Comparison of ENCODE assay signal across 1 cellular context in the genomic region with DNA sequence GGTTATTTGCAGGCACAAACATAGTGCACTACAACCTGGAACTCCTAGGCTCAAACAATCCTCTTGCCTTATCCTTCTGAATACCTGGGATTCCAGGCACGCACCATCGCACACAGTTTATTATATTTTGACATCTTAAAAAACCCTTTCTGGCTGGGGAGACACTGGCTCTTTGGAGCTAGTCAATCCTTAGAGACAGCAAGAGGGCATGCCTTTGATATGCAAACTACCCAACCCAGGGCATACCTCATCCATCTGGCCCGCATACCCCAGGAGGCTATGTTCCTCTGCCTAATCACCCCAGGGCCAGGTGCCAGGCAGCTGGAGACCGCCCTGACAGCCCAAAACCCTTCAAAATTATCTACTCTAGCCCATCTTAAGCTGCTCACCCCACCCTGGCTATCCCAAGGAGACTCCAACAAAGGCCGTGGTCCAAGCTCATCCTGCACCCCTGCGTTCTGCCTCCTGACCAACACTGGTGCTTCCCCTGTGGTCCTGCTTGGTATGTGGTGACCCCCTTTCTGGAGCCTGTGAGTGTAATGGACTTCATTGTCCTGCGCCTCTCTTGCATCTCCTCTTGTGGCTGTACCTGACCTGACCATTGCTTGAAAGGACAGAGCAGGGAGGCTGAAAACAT.
TF ChIP-seq lines count a peak whose summit lies in the region.

No MANE protein-coding gene starts in this region.

TF ChIP-seq in GM23338, 12 proteins besides CTCF, POLR2A, EP300 and RAD21 (continued from another document):
- TF ChIP-seq, protein P1, sequence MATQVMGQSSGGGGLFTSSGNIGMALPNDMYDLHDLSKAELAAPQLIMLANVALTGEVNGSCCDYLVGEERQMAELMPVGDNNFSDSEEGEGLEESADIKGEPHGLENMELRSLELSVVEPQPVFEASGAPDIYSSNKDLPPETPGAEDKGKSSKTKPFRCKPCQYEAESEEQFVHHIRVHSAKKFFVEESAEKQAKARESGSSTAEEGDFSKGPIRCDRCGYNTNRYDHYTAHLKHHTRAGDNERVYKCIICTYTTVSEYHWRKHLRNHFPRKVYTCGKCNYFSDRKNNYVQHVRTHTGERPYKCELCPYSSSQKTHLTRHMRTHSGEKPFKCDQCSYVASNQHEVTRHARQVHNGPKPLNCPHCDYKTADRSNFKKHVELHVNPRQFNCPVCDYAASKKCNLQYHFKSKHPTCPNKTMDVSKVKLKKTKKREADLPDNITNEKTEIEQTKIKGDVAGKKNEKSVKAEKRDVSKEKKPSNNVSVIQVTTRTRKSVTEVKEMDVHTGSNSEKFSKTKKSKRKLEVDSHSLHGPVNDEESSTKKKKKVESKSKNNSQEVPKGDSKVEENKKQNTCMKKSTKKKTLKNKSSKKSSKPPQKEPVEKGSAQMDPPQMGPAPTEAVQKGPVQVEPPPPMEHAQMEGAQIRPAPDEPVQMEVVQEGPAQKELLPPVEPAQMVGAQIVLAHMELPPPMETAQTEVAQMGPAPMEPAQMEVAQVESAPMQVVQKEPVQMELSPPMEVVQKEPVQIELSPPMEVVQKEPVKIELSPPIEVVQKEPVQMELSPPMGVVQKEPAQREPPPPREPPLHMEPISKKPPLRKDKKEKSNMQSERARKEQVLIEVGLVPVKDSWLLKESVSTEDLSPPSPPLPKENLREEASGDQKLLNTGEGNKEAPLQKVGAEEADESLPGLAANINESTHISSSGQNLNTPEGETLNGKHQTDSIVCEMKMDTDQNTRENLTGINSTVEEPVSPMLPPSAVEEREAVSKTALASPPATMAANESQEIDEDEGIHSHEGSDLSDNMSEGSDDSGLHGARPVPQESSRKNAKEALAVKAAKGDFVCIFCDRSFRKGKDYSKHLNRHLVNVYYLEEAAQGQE (IDR thresholded peaks at IDR 0.05; ENCODE audit: unreplicated experiment): no peak
- TF ChIP-seq, protein P2, sequence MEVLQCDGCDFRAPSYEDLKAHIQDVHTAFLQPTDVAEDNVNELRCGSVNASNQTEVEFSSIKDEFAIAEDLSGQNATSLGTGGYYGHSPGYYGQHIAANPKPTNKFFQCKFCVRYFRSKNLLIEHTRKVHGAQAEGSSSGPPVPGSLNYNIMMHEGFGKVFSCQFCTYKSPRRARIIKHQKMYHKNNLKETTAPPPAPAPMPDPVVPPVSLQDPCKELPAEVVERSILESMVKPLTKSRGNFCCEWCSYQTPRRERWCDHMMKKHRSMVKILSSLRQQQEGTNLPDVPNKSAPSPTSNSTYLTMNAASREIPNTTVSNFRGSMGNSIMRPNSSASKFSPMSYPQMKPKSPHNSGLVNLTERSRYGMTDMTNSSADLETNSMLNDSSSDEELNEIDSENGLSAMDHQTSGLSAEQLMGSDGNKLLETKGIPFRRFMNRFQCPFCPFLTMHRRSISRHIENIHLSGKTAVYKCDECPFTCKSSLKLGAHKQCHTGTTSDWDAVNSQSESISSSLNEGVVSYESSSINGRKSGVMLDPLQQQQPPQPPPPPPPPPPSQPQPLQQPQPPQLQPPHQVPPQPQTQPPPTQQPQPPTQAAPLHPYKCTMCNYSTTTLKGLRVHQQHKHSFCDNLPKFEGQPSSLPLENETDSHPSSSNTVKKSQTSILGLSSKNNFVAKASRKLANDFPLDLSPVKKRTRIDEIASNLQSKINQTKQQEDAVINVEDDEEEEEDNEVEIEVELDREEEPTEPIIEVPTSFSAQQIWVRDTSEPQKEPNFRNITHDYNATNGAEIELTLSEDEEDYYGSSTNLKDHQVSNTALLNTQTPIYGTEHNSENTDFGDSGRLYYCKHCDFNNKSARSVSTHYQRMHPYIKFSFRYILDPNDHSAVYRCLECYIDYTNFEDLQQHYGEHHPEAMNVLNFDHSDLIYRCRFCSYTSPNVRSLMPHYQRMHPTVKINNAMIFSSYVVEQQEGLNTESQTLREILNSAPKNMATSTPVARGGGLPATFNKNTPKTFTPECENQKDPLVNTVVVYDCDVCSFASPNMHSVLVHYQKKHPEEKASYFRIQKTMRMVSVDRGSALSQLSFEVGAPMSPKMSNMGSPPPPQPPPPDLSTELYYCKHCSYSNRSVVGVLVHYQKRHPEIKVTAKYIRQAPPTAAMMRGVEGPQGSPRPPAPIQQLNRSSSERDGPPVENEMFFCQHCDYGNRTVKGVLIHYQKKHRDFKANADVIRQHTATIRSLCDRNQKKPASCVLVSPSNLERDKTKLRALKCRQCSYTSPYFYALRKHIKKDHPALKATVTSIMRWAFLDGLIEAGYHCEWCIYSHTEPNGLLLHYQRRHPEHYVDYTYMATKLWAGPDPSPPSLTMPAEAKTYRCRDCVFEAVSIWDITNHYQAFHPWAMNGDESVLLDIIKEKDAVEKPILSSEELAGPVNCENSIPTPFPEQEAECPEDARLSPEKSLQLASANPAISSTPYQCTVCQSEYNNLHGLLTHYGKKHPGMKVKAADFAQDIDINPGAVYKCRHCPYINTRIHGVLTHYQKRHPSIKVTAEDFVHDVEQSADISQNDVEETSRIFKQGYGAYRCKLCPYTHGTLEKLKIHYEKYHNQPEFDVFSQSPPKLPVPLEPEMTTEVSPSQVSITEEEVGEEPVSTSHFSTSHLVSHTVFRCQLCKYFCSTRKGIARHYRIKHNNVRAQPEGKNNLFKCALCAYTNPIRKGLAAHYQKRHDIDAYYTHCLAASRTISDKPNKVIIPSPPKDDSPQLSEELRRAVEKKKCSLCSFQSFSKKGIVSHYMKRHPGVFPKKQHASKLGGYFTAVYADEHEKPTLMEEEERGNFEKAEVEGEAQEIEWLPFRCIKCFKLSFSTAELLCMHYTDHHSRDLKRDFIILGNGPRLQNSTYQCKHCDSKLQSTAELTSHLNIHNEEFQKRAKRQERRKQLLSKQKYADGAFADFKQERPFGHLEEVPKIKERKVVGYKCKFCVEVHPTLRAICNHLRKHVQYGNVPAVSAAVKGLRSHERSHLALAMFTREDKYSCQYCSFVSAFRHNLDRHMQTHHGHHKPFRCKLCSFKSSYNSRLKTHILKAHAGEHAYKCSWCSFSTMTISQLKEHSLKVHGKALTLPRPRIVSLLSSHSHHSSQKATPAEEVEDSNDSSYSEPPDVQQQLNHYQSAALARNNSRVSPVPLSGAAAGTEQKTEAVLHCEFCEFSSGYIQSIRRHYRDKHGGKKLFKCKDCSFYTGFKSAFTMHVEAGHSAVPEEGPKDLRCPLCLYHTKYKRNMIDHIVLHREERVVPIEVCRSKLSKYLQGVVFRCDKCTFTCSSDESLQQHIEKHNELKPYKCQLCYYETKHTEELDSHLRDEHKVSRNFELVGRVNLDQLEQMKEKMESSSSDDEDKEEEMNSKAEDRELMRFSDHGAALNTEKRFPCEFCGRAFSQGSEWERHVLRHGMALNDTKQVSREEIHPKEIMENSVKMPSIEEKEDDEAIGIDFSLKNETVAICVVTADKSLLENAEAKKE (CRISPR knock-in tag; IDR thresholded peaks at IDR 0.05): no peak
- TF ChIP-seq, protein P3, sequence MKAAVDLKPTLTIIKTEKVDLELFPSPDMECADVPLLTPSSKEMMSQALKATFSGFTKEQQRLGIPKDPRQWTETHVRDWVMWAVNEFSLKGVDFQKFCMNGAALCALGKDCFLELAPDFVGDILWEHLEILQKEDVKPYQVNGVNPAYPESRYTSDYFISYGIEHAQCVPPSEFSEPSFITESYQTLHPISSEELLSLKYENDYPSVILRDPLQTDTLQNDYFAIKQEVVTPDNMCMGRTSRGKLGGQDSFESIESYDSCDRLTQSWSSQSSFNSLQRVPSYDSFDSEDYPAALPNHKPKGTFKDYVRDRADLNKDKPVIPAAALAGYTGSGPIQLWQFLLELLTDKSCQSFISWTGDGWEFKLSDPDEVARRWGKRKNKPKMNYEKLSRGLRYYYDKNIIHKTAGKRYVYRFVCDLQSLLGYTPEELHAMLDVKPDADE (IDR thresholded peaks at IDR 0.05): no peak
- TF ChIP-seq NANOG (IDR thresholded peaks at IDR 0.05; ENCODE audit: borderline replicate concordance): no peak
- TF ChIP-seq JUNB (IDR thresholded peaks at IDR 0.05; ENCODE audit: unreplicated experiment): no peak
- no peak for TF ChIP-seq ZNF331 (CRISPR knock-in tag; IDR thresholded peaks at IDR 0.05; ENCODE audit: low read depth)
- TF ChIP-seq ZNF114 (CRISPR knock-in tag; IDR thresholded peaks at IDR 0.05): no peak
- no peak for TF ChIP-seq EZH2phosphoT487 (IDR thresholded peaks at IDR 0.05; ENCODE audit: unreplicated experiment)
- TF ChIP-seq EZH2 (IDR thresholded peaks at IDR 0.05; ENCODE audit: low read depth, unreplicated experiment): no peak
- no peak for TF ChIP-seq CREB1 (CRISPR knock-in tag; IDR thresholded peaks at IDR 0.05; ENCODE audit: low read depth)
